ENCODE assay signal across 15 cellular contexts in genomic region chr17:63538693-63539595, GRCh38. TPM values are rescaled to one million over a fixed set of nuclear protein-coding genes. Genes with fewer than 3 reads are reported as not detected.
A peak's percentile ranks its signal among the peaks of the same experiment; 100 is the strongest.
DNase-seq lines count a peak whose midpoint lies in the region; ATAC-seq and TF ChIP-seq lines count a peak whose summit lies in the region.
"Had no signal": no experiment of that assay in that cellular context is flagged by ENCODE, and none has a peak within 500 bp of the region (broad histone marks: within the 10 kb centered on the region; RNA-seq: fewer than 3 reads in every experiment).

No MANE protein-coding gene starts in this region.

- no peaks in the 10 kb centered on the region for H3K9me3 Mint-ChIP-seq in stimulated activated naive CD8-positive, alpha-beta T cell treated with anti-CD3 and anti-CD28 coated beads, Interleukin-15, amount 100 ng/mL, for 72 hours
- H3K9me3 Mint-ChIP-seq in brain, result peaks cover 0 to 4% (median 0%) of the 10 kb centered on the region in 5 experiments
- no peaks in the 10 kb centered on the region for H3K9me3 Mint-ChIP-seq in mesothelial cell of epicardium
- H3K9me3 Mint-ChIP-seq: H9 had no signal

- peaks cover 46% of the 10 kb centered on the region for H3K27me3 Mint-ChIP-seq in stimulated activated naive CD8-positive, alpha-beta T cell treated with anti-CD3 and anti-CD28 coated beads, Interleukin-15, amount 100 ng/mL, for 72 hours
- H3K27me3 Mint-ChIP-seq in brain (peaks cover 56% of the 10 kb centered on the region), mesothelial cell of epicardium (ENCODE audit: low read depth) (peaks cover 48% of the 10 kb centered on the region)

- peak overlapping the region; percentile 27 to 63 for H3K4me3 Mint-ChIP-seq in stimulated activated naive CD8-positive, alpha-beta T cell treated with anti-CD3 and anti-CD28 coated beads, Interleukin-15, amount 100 ng/mL, for 72 hours
- H3K4me3 Mint-ChIP-seq in brain, result peak overlapping the region; percentile 14 to 70 (median 68)
- H3K4me3 Mint-ChIP-seq in mesothelial cell of epicardium, result peak overlapping the region; percentile 6

- no peak for TF ChIP-seq CTCF in brain (conservative IDR thresholded peaks at IDR 0.05)
- TF ChIP-seq CTCF in mesothelial cell of epicardium (IDR thresholded peaks at IDR 0.05; ENCODE audit: unreplicated experiment), result no peak

- H3K36me3 Mint-ChIP-seq in brain (no peaks in the 10 kb centered on the region), mesothelial cell of epicardium (no peaks in the 10 kb centered on the region)

- no peak overlapping the region for H3K27ac Mint-ChIP-seq in stimulated activated naive CD8-positive, alpha-beta T cell treated with anti-CD3 and anti-CD28 coated beads, Interleukin-15, amount 100 ng/mL, for 72 hours
- H3K27ac Mint-ChIP-seq in brain, result peak overlapping the region in 1 of 5 experiments; percentile 80
- H3K27ac Mint-ChIP-seq in mesothelial cell of epicardium, result no peak overlapping the region
- H3K27ac Mint-ChIP-seq: H9 had no signal

- no peak for ATAC-seq in stimulated activated naive CD8-positive, alpha-beta T cell treated with anti-CD3 and anti-CD28 coated beads, Interleukin-15, amount 100 ng/mL, for 72 hours
- no peak for ATAC-seq in stimulated activated naive CD8-positive, alpha-beta T cell treated with anti-CD3 and anti-CD28 coated beads, Interleukin-15, Interleukin-2, amounts not matched to agents 100 U/mL and 50 U/mL, for 24 hours
- ATAC-seq: gastrocnemius medialis, Right ventricle myocardium inferior had no signal

- H3K4me1 Mint-ChIP-seq in stimulated activated naive CD8-positive, alpha-beta T cell treated with anti-CD3 and anti-CD28 coated beads, Interleukin-15, amount 100 ng/mL, for 72 hours, result peaks cover 6% of the 10 kb centered on the region
- H3K4me1 Mint-ChIP-seq in brain (peaks cover 6% of the 10 kb centered on the region), mesothelial cell of epicardium (no peaks in the 10 kb centered on the region)

- DNase-seq in stimulated activated naive CD8-positive, alpha-beta T cell treated with anti-CD3 and anti-CD28 coated beads, Interleukin-15, amount 100 ng/mL, for 72 hours, result no peak
- no peak for DNase-seq in stimulated activated naive CD8-positive, alpha-beta T cell treated with anti-CD3 and anti-CD28 coated beads, Interleukin-15, Interleukin-2, amounts not matched to agents 100 U/mL and 50 U/mL, for 24 hours
- no peak for DNase-seq in mesothelial cell of epicardium (ENCODE audit: low spot score in 2 of 2, unreplicated experiment in 2 of 2)
- DNase-seq in RKO (ENCODE audit: low spot score), result no peak
- DNase-seq in islet precursor cell, result no peak
- DNase-seq in NCI-H526 treated with DMSO at 0.1 percent for 48 hours (lab: John Stamatoyannopoulos, UW), result no peak
- no peak for DNase-seq in ureter (ENCODE audit: low spot score)
- DNase-seq: activated CD8-positive, alpha-beta memory T cell treated with anti-CD3 and anti-CD28 coated beads, Interleukin-2, amount 50 U/mL, for 4 hours; gastrocnemius medialis; NK-92 treated with Interleukin-12 subunit alpha and Interleukin-12 subunit beta, amount 100 ng/mL, for 24 hours had no signal

RNA-seq across cellular contexts. Expression of gene DCAF7, which starts 11.3 kb away (rescaled TPM):
- 207 TPM for polyA plus RNA-seq in brain (ENCODE audit: insufficient read depth, low read depth, low replicate concordance)
- 144 to 155 TPM (median 149 TPM) in 3 replicates for total RNA-seq in mesothelial cell of epicardium
- total RNA-seq in ureter, result 79.6 TPM

RNA-seq across cellular contexts. Expression of gene KCNH6, which starts 15.8 kb away (rescaled TPM):
- 19.4 TPM for polyA plus RNA-seq in brain (ENCODE audit: insufficient read depth, low read depth, low replicate concordance)
- total RNA-seq in mesothelial cell of epicardium, result 0.16 TPM in 1 of 3 replicates, not detected in the others
- not detected for total RNA-seq in ureter
- total RNA-seq: gastrocnemius medialis; Right ventricle myocardium inferior; T-helper 1 cell treated with Interleukin-12 subunit alpha and Interleukin-12 subunit beta and Interleukin-4 antibody, amounts not matched to agents 30 ng/mL and 1 ng/mL, for 36 hours had no signal
- polyA plus RNA-seq: keratinocyte had no signal

Comparison
In these comparisons a context has a peak if more than half of its experiments do, and no peak if none do; other contexts are left out.
1. H3K4me3 Mint-ChIP-seq: peak in every context shown above with its lines; median percentile 68 in brain; 45 in stimulated activated naive CD8-positive, alpha-beta T cell treated with anti-CD3 and anti-CD28 coated beads, Interleukin-15, amount 100 ng/mL, for 72 hours; 6 in mesothelial cell of epicardium.